In genomic region chr5:55440188-55440646, GRCh38 we compare ENCODE assay signal across 10 cellular contexts.
DNase-seq lines count a peak whose midpoint lies in the region; ATAC-seq, FAIRE-seq and TF ChIP-seq lines count a peak whose summit lies in the region.
"Had no signal": no experiment of that assay in that cellular context is flagged by ENCODE, and none has a peak within 500 bp of the region (broad histone marks: within the 10 kb centered on the region; RNA-seq: fewer than 3 reads in every experiment).

No MANE protein-coding gene starts in this region.

- no peak overlapping the region for H2AFZ ChIP-seq in astrocyte (ENCODE audit: low read depth, low read length)

- H3K27me3 ChIP-seq in astrocyte (ENCODE audit: insufficient read depth, low read length) = no peaks in the 10 kb centered on the region
- H3K27me3 ChIP-seq in lower lobe of right lung (ENCODE audit: low read depth) = no peaks in the 10 kb centered on the region
- no peaks in the 10 kb centered on the region for H3K27me3 ChIP-seq in uterus

- no peak overlapping the region for H3K4me3 Mint-ChIP-seq in astrocyte (ENCODE audit: unreplicated experiment)

- H3K4me2 ChIP-seq in astrocyte (ENCODE audit: low read length) = peak overlapping the region; percentile 21

- no peak overlapping the region for H3K9ac ChIP-seq in astrocyte (ENCODE audit: low read length)

- TF ChIP-seq CTCF in astrocyte (IDR thresholded peaks at IDR 0.05; ENCODE audit: insufficient read depth, low read depth, low read length) (no peak), lower lobe of right lung (IDR thresholded peaks at IDR 0.05) (no peak), uterus (IDR thresholded peaks at IDR 0.05) (no peak)

- peaks cover 3% of the 10 kb centered on the region for H3K9me3 Mint-ChIP-seq in astrocyte (ENCODE audit: unreplicated experiment)

- intact Hi-C loops in lower lobe of right lung (cut with DNase I) = no loop called here
- intact Hi-C loops in uterus (cut with DNase I; ENCODE audit: low total_unique reads) = no loop called here

- H3K4me1 ChIP-seq in astrocyte (ENCODE audit: insufficient read depth, low read length) (peaks cover 35% of the 10 kb centered on the region), lower lobe of right lung (peaks cover 30% of the 10 kb centered on the region), uterus (peaks cover 7 to 24% of the 10 kb centered on the region in 2 donors)

- no peak overlapping the region for H3K27ac ChIP-seq in astrocyte (ENCODE audit: low read depth, low read length)
- H3K27ac ChIP-seq in lower lobe of right lung = peak overlapping the region; percentile 74
- H3K27ac ChIP-seq in uterus = peak overlapping the region; percentile 89 to 98

- peak; percentile 45 for DNase-seq in stimulated activated CD4-positive, alpha-beta T cell treated with anti-CD3 and anti-CD28 coated beads, Interleukin-15, amount 100 ng/mL, for 24 hours
- no peak for DNase-seq in stimulated activated CD4-positive, alpha-beta T cell treated with anti-CD3 and anti-CD28 coated beads, Interleukin-1b, Interleukin-23, amount 100 ng/mL, for 48 hours
- peak; percentile 73 for DNase-seq in astrocyte (ENCODE audit: low read depth)
- no peak for DNase-seq in lower lobe of right lung
- DNase-seq in uterus = peak; percentile 42 to 48
- no peak for DNase-seq in NCI-H526 treated with DMSO at 0.1 percent for 48 hours (lab: John Stamatoyannopoulos, UW)
- DNase-seq in A172 (ENCODE audit: low spot score) = no peak
- DNase-seq in DMS53 (lab: John Stamatoyannopoulos, UW) = no peak
- DNase-seq: retina had no signal

- no peaks in the 10 kb centered on the region for H3K79me2 ChIP-seq in astrocyte (ENCODE audit: insufficient read depth, low read length)

- FAIRE-seq in astrocyte (lab: Jason Lieb, UNC) = no peak
- FAIRE-seq: D721Med had no signal

- H3K36me3 Mint-ChIP-seq in astrocyte (ENCODE audit: low read depth, unreplicated experiment) = peaks cover 18% of the 10 kb centered on the region

- H3K4me1 Mint-ChIP-seq in astrocyte (ENCODE audit: low read depth, unreplicated experiment) = peaks cover 46% of the 10 kb centered on the region

- no peak for ATAC-seq in lower lobe of right lung

- peaks cover 3% of the 10 kb centered on the region for H4K20me1 ChIP-seq in astrocyte (ENCODE audit: insufficient read depth, low read length)

- H3K27me3 Mint-ChIP-seq in astrocyte (ENCODE audit: low read depth, unreplicated experiment) = no peaks in the 10 kb centered on the region

- H3K4me3 ChIP-seq in astrocyte (ENCODE audit: insufficient read depth, low read depth, low read length) (no peak overlapping the region), lower lobe of right lung (no peak overlapping the region), uterus (no peak overlapping the region)

- TF ChIP-seq POLR2A in uterus (IDR thresholded peaks at IDR 0.05) = no peak

- H3K27ac Mint-ChIP-seq in astrocyte (ENCODE audit: unreplicated experiment) = peak overlapping the region; percentile 98

- no peaks in the 10 kb centered on the region for H3K9me3 ChIP-seq in astrocyte (ENCODE audit: insufficient read depth, low read depth, low read length)
- H3K9me3 ChIP-seq in lower lobe of right lung = no peaks in the 10 kb centered on the region
- no peaks in the 10 kb centered on the region for H3K9me3 ChIP-seq in uterus

- H3K36me3 ChIP-seq in astrocyte (ENCODE audit: insufficient read depth, low read length) = no peaks in the 10 kb centered on the region
- peaks cover 16% of the 10 kb centered on the region for H3K36me3 ChIP-seq in lower lobe of right lung
- H3K36me3 ChIP-seq in uterus = no peaks in the 10 kb centered on the region

Comparison
In these comparisons a context has a peak if more than half of its experiments do, and no peak if none do; other contexts are left out.
1. DNase-seq: peak in stimulated activated CD4-positive, alpha-beta T cell treated with anti-CD3 and anti-CD28 coated beads, Interleukin-15, amount 100 ng/mL, for 24 hours (single experiment), astrocyte (single experiment) and uterus (2 of 2); none in stimulated activated CD4-positive, alpha-beta T cell treated with anti-CD3 and anti-CD28 coated beads, Interleukin-1b, Interleukin-23, amount 100 ng/mL, for 48 hours (single experiment), lower lobe of right lung (single experiment), NCI-H526 treated with DMSO at 0.1 percent for 48 hours (single experiment), A172 (single experiment) and DMS53 (single experiment).